8 cellular contexts compared by ENCODE assay signal in the genomic region with DNA sequence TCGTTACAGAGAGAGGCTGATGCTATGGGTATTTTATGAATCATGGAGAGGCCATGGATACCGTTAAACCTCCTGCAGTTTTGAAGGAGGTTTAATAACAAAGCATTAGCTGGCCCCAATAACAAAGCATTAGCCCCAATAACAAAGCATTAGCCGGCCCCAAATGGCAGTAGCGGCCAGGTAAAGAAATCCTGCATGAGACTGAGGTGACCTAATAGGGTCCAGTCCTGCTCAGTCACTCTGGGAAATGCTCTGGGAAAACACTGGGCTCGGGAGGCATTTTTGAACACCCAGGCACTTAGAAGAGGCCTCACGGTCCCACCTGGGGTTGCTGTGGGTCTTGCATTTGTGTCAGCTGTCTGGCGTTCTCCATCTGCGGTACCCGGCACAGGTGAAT. TPM values are rescaled to one million over a fixed set of nuclear protein-coding genes. Genes with fewer than 3 reads are reported as not detected.
DNase-seq lines count a peak whose midpoint lies in the region; ATAC-seq and TF ChIP-seq lines count a peak whose summit lies in the region.

No MANE protein-coding gene starts in this region.

- no peaks in the 10 kb centered on the region for H3K9me3 Mint-ChIP-seq in Calu3 (ENCODE audit: low read depth, unreplicated experiment)

- no peak overlapping the region for H3K27ac Mint-ChIP-seq in Calu3 (ENCODE audit: unreplicated experiment)

- H3K27ac ChIP-seq in RWPE2 (ENCODE audit: poor library complexity, severe bottlenecking) = peak overlapping the region; percentile 75
- H3K27ac ChIP-seq in esophagus squamous epithelium = peak overlapping the region; percentile 82 to 91 (median 86)
- no peak overlapping the region for H3K27ac ChIP-seq in trophoblast cell (ENCODE audit: low read depth, low read length)

- H3K4me3 ChIP-seq in RWPE2 (ENCODE audit: severe bottlenecking) (no peak overlapping the region), esophagus squamous epithelium (peak overlapping the region; percentile 61 to 85 (median 80)), trophoblast cell (ENCODE audit: low read depth, low read length) (no peak overlapping the region)

- H3K4me2 ChIP-seq in trophoblast cell (ENCODE audit: low read length) = no peak overlapping the region

- H3K36me3 Mint-ChIP-seq in Calu3 (ENCODE audit: insufficient read depth, unreplicated experiment) = peaks cover 22% of the 10 kb centered on the region

- peak overlapping the region; percentile 93 for H2BK120ac ChIP-seq in trophoblast cell (ENCODE audit: insufficient read depth, low read length, poor library complexity)

- no peak overlapping the region for H2AFZ ChIP-seq in trophoblast cell (ENCODE audit: insufficient read depth, low read length, poor library complexity)

- H3K4me3 Mint-ChIP-seq in Calu3 (ENCODE audit: low read depth, unreplicated experiment) = peak overlapping the region; percentile 73

- H2BK5ac ChIP-seq in trophoblast cell (ENCODE audit: low read depth, low read length, poor library complexity) = no peak overlapping the region

- peak overlapping the region; percentile 97 for H4K8ac ChIP-seq in trophoblast cell (ENCODE audit: low read depth, low read length)

- H3K9ac ChIP-seq in trophoblast cell (ENCODE audit: low read length) = no peak overlapping the region

- no peak for TF ChIP-seq CTCF in Calu3 (IDR thresholded peaks at IDR 0.05; ENCODE audit: unreplicated experiment)
- no peak for TF ChIP-seq CTCF in RWPE2 (IDR thresholded peaks at IDR 0.05; ENCODE audit: poor library complexity, severe bottlenecking)
- no peak for TF ChIP-seq CTCF in esophagus squamous epithelium (IDR thresholded peaks at IDR 0.05)

- H3K23ac ChIP-seq in trophoblast cell (ENCODE audit: low read length) = no peak overlapping the region

- peaks cover 18% of the 10 kb centered on the region for H3K79me2 ChIP-seq in trophoblast cell (ENCODE audit: control insufficient read depth, insufficient read depth, low read length, poor library complexity)

- CTCF ChIA-PET in Calu3 (lab: Charles Lee) = no interaction called here

- H3K36me3 ChIP-seq in RWPE2 (ENCODE audit: low read depth) (no peaks in the 10 kb centered on the region), esophagus squamous epithelium (no peaks in the 10 kb centered on the region), trophoblast cell (ENCODE audit: control insufficient read depth in 1 of 2, insufficient read depth in 2 of 2, low read length in 2 of 2) (no peaks in the 10 kb centered on the region)

- H3K79me1 ChIP-seq in trophoblast cell (ENCODE audit: low read length) = peaks cover 33% of the 10 kb centered on the region

- H4K12ac ChIP-seq in trophoblast cell (ENCODE audit: low read depth, low read length) = peak overlapping the region; percentile 85

- intact Hi-C loops in Calu3 (cut with micrococcal nuclease; ENCODE audit: unreplicated experiment) (no loop called here), esophagus squamous epithelium (cut with DNase I) (no loop called here)

- TF ChIP-seq POLR2A in esophagus squamous epithelium (IDR thresholded peaks at IDR 0.05) = no peak

- no peaks in the 10 kb centered on the region for H3K27me3 Mint-ChIP-seq in Calu3 (ENCODE audit: unreplicated experiment)

- DNase-seq in Calu3 (no peak), RWPE2 (ENCODE audit: low spot score) (no peak), esophagus squamous epithelium (lab: John Stamatoyannopoulos, UW) (no peak), trophoblast cell (no peak), NCI-H526 treated with DMSO at 0.1 percent for 48 hours (lab: John Stamatoyannopoulos, UW) (no peak), NCI-H2171 treated with DMSO at 0.1 percent for 48 hours (lab: John Stamatoyannopoulos, UW) (no peak)
- DNase-seq in activated CD4-positive, CD25-positive, alpha-beta regulatory T cell (lab: John Stamatoyannopoulos, UW) = no peak

- ATAC-seq in RWPE2 (ENCODE audit: low read depth) (no peak), HG03432 (IDR thresholded peaks at IDR 0.05; ENCODE audit: unreplicated experiment) (no peak)

- H3K14ac ChIP-seq in trophoblast cell (ENCODE audit: low read length) = peak overlapping the region; percentile 98

- BruUV-seq in Calu3 (replicated peaks; lab: Mats Ljungman, UMichigan) = no TSS peak

- H2AK5ac ChIP-seq in trophoblast cell (ENCODE audit: low read length) = peak overlapping the region; percentile 18

- peak overlapping the region; percentile 20 for H3K18ac ChIP-seq in trophoblast cell (ENCODE audit: low read length)

- peak overlapping the region; percentile 67 for H2BK12ac ChIP-seq in trophoblast cell (ENCODE audit: low read length)

- H3K4ac ChIP-seq in trophoblast cell (ENCODE audit: low read depth, low read length) = no peak overlapping the region

- H4K91ac ChIP-seq in trophoblast cell (ENCODE audit: low read depth, low read length) = peak overlapping the region; percentile 96

- H3K9me3 ChIP-seq in RWPE2 (ENCODE audit: severe bottlenecking) (no peaks in the 10 kb centered on the region), esophagus squamous epithelium (no peaks in the 10 kb centered on the region), trophoblast cell (ENCODE audit: insufficient read depth, low read depth, low read length) (no peaks in the 10 kb centered on the region)

- WGBS in esophagus squamous epithelium, 2 donors = 65 to 93% methylated on average over 4 to 9 of the region's 9 CpGs
- no CpG with 5 or more reads among the region's 9 CpGs for WGBS in trophoblast cell (ENCODE audit: extremely low coverage, insufficient coverage, insufficient read length)

- peaks cover 16% of the 10 kb centered on the region for H3K4me1 ChIP-seq in RWPE2 (ENCODE audit: insufficient read depth, poor library complexity, severe bottlenecking)
- H3K4me1 ChIP-seq in esophagus squamous epithelium = peaks cover 0 to 64% (median 17%) of the 10 kb centered on the region in 3 donors
- peaks cover 11 to 25% of the 10 kb centered on the region in 2 experiments for H3K4me1 ChIP-seq in trophoblast cell (ENCODE audit: control insufficient read depth in 1 of 2, insufficient read depth in 2 of 2, low read length in 2 of 2)

- peaks cover 17% of the 10 kb centered on the region for H3K4me1 Mint-ChIP-seq in Calu3 (ENCODE audit: low read depth, unreplicated experiment)

- H3K27me3 ChIP-seq in RWPE2 (ENCODE audit: insufficient read depth, poor library complexity, severe bottlenecking) (no peaks in the 10 kb centered on the region), esophagus squamous epithelium (peaks cover 0 to 10% (median 0%) of the 10 kb centered on the region in 4 donors), trophoblast cell (ENCODE audit: insufficient read depth, low read length) (peaks cover 3% of the 10 kb centered on the region)

RNA-seq across cellular contexts. Expression of gene RIN3, which starts 0.8 kb away (rescaled TPM):
- total RNA-seq in Calu3 (2022) (13.2 and 13.8 TPM in 2 replicates), esophagus squamous epithelium (1 to 10 TPM; 1.9 to 9.7 (median 4.4) TPM)
- 34.8 and 36.0 TPM in 2 replicates for polyA plus RNA-seq in trophoblast cell (2013)

Comparison
In these comparisons a context has a peak if more than half of its experiments do, and no peak if none do; other contexts are left out.
1. H3K4me3 ChIP-seq: peak in esophagus squamous epithelium (4 of 4); none in RWPE2 (single experiment) and trophoblast cell (single experiment).